15 cellular contexts compared by ENCODE assay signal in genomic region chrX:136063340-136064079, GRCh38.
DNase-seq lines count a peak whose midpoint lies in the region; TF ChIP-seq lines count a peak whose summit lies in the region.
"Had no signal": no experiment of that assay in that cellular context is flagged by ENCODE, and none has a peak within 500 bp of the region (broad histone marks: within the 10 kb centered on the region; RNA-seq: fewer than 3 reads in every experiment).

No MANE protein-coding gene starts in this region.

- H3K4me3 ChIP-seq in right atrium auricular region: no peak overlapping the region
- no peak overlapping the region for H3K4me3 ChIP-seq in subcutaneous abdominal adipose tissue (ENCODE audit: low read depth in 1 of 5, low read length in 5 of 5)
- no peak overlapping the region for H3K4me3 ChIP-seq in CD8-positive, alpha-beta memory T cell (ENCODE audit: low read length)
- H3K4me3 ChIP-seq: HAP-1, pancreas had no signal

- H3K9me3 ChIP-seq in right atrium auricular region (no peaks in the 10 kb centered on the region), subcutaneous abdominal adipose tissue (ENCODE audit: control insufficient read depth in 5 of 5, low read length in 5 of 5) (peaks cover 0 to 5% (median 0%) of the 10 kb centered on the region in 5 donors)
- no peaks in the 10 kb centered on the region for H3K9me3 ChIP-seq in CD8-positive, alpha-beta memory T cell (ENCODE audit: low read length)
- H3K9me3 ChIP-seq: HAP-1, pancreas had no signal

- DNase-seq in DMS 273 (lab: John Stamatoyannopoulos, UW; ENCODE audit: unreplicated experiment) (peak; percentile 19), DMS 273 treated with DMSO at 0.1 percent for 48 hours (lab: John Stamatoyannopoulos, UW) (no peak), amniotic epithelial cell (ENCODE audit: low read depth) (peak; percentile 52), right atrium auricular region (ENCODE audit: low spot score) (peak; percentile 65), cortex of kidney (lab: John Stamatoyannopoulos, UW) (no peak)
- DNase-seq in CD8-positive, alpha-beta memory T cell: no peak
- no peak for DNase-seq in activated CD4-positive, CD25-positive, alpha-beta regulatory T cell (lab: John Stamatoyannopoulos, UW)
- DNase-seq: activated naive CD4-positive, alpha-beta T cell treated with Interleukin-2 at 50 U/mL for 16 hours; kidney; NCI-H1092; pancreas; RPMI8226 had no signal

- H3K36me3 Mint-ChIP-seq in CD8-positive, alpha-beta memory T cell: no peaks in the 10 kb centered on the region

- CTCF ChIA-PET in CD8-positive, alpha-beta memory T cell (lab: Charles Lee): no interaction called here

- H3K27me3 ChIP-seq in right atrium auricular region (no peaks in the 10 kb centered on the region), subcutaneous abdominal adipose tissue (ENCODE audit: control insufficient read depth in 5 of 5, insufficient read depth in 4 of 5, low read length in 5 of 5) (peaks cover 0 to 19% (median 6%) of the 10 kb centered on the region in 5 donors)
- H3K27me3 ChIP-seq in CD8-positive, alpha-beta memory T cell (ENCODE audit: insufficient read depth, low read length, poor library complexity, severe bottlenecking): no peaks in the 10 kb centered on the region

- no peak overlapping the region for H3K9ac ChIP-seq in subcutaneous abdominal adipose tissue (ENCODE audit: low read length in 5 of 5)

- no peaks in the 10 kb centered on the region for H3K9me3 Mint-ChIP-seq in CD8-positive, alpha-beta memory T cell

- POLR2A ChIA-PET in CD8-positive, alpha-beta memory T cell (lab: Charles Lee): no interaction called here

- H3K4me3 Mint-ChIP-seq in CD8-positive, alpha-beta memory T cell: no peak overlapping the region

- H3K4me1 ChIP-seq in right atrium auricular region: peaks cover 0 to 7% of the 10 kb centered on the region in 2 donors
- H3K4me1 ChIP-seq in subcutaneous abdominal adipose tissue (ENCODE audit: control insufficient read depth in 5 of 5, insufficient read depth in 5 of 5, low read length in 5 of 5): peaks cover 5 to 43% (median 31%) of the 10 kb centered on the region in 5 donors
- H3K4me1 ChIP-seq in CD8-positive, alpha-beta memory T cell (ENCODE audit: insufficient read depth, low read length): peaks cover 20% of the 10 kb centered on the region
- H3K4me1 ChIP-seq: HAP-1, pancreas had no signal

- no peaks in the 10 kb centered on the region for H3K36me3 ChIP-seq in right atrium auricular region
- no peaks in the 10 kb centered on the region for H3K36me3 ChIP-seq in subcutaneous abdominal adipose tissue (ENCODE audit: control insufficient read depth in 5 of 5, insufficient read depth in 5 of 5, low read length in 5 of 5)
- no peaks in the 10 kb centered on the region for H3K36me3 ChIP-seq in CD8-positive, alpha-beta memory T cell (ENCODE audit: insufficient read depth, low read length)
- H3K36me3 ChIP-seq: HAP-1, pancreas had no signal

- H3K27ac ChIP-seq in right atrium auricular region (peak overlapping the region; percentile 45 to 64), subcutaneous abdominal adipose tissue (ENCODE audit: low read depth, low read length) (peak overlapping the region; percentile 69)
- H3K27ac ChIP-seq in CD8-positive, alpha-beta memory T cell (ENCODE audit: low read depth, low read length): no peak overlapping the region
- H3K27ac ChIP-seq: 22Rv1, pancreas had no signal

- no peak for TF ChIP-seq CTCF in right atrium auricular region (IDR thresholded peaks at IDR 0.05)

- peaks cover 5 to 15% of the 10 kb centered on the region in 2 donors for H3K27me3 Mint-ChIP-seq in CD8-positive, alpha-beta memory T cell

- H3K4me1 Mint-ChIP-seq in CD8-positive, alpha-beta memory T cell: peaks cover 4 to 14% (median 8%) of the 10 kb centered on the region in 3 donors

- no peak overlapping the region for H3K27ac Mint-ChIP-seq in CD8-positive, alpha-beta memory T cell

Comparison
In these comparisons a context has a peak if more than half of its experiments do, and no peak if none do; other contexts are left out.
1. DNase-seq: peak in DMS 273 (single experiment), amniotic epithelial cell (single experiment) and right atrium auricular region (single experiment); none in DMS 273 treated with DMSO at 0.1 percent for 48 hours (single experiment), CD8-positive, alpha-beta memory T cell (0 of 5), cortex of kidney (single experiment) and activated CD4-positive, CD25-positive, alpha-beta regulatory T cell (0 of 4).